Comparison of ENCODE assay signal across 19 cellular contexts in genomic region chr3:115633467-115633866, GRCh38.
DNase-seq lines count a peak whose midpoint lies in the region; ATAC-seq and TF ChIP-seq lines count a peak whose summit lies in the region.
"Had no signal": no experiment of that assay in that cellular context is flagged by ENCODE, and none has a peak within 500 bp of the region (broad histone marks: within the 10 kb centered on the region; RNA-seq: fewer than 3 reads in every experiment).

No MANE protein-coding gene starts in this region.

- H3K27me3 ChIP-seq in OCI-LY3 (ENCODE audit: low read depth, low read length), result no peaks in the 10 kb centered on the region

- H3K4me2 ChIP-seq in OCI-LY3 (ENCODE audit: low read length), result peak overlapping the region; percentile 50

- H3K36me3 ChIP-seq in OCI-LY3 (replicated peaks; ENCODE audit: low read depth, low read length), result no peaks in the 10 kb centered on the region

- no peaks in the 10 kb centered on the region for H4K20me1 ChIP-seq in OCI-LY3 (ENCODE audit: insufficient read depth, low read length)

- ATAC-seq in GM18498 (IDR thresholded peaks at IDR 0.05; ENCODE audit: unreplicated experiment), result peak; percentile 74
- ATAC-seq in GM19452 (IDR thresholded peaks at IDR 0.05; ENCODE audit: unreplicated experiment), result peak; percentile 60
- peak; percentile 62 for ATAC-seq in HG02938 (IDR thresholded peaks at IDR 0.05; ENCODE audit: unreplicated experiment)
- ATAC-seq: HCT116 had no signal

- no peak overlapping the region for H2AFZ ChIP-seq in OCI-LY3 (ENCODE audit: low read depth, low read length)

- no peaks in the 10 kb centered on the region for H3K9me3 ChIP-seq in OCI-LY3 (ENCODE audit: insufficient read depth, low read length)

- H3K27ac ChIP-seq in OCI-LY3 (ENCODE audit: low read length), result no peak overlapping the region

- no peak for TF ChIP-seq CTCF in OCI-LY3 (IDR thresholded peaks at IDR 0.05; ENCODE audit: low read depth, low read length)

- no peak overlapping the region for H3K4me3 ChIP-seq in OCI-LY3 (ENCODE audit: low read length)

- H3K9ac ChIP-seq in OCI-LY3 (ENCODE audit: low read length), result no peak overlapping the region

- H3K79me2 ChIP-seq in OCI-LY3 (ENCODE audit: low read length), result no peaks in the 10 kb centered on the region

- peaks cover 24% of the 10 kb centered on the region for H3K4me1 ChIP-seq in OCI-LY3 (ENCODE audit: low read length)

- DNase-seq in RKO (ENCODE audit: low spot score) (no peak), NCI-H1436 treated with DMSO at 0.1 percent for 48 hours (lab: John Stamatoyannopoulos, UW) (no peak), NCI-H1417 (lab: John Stamatoyannopoulos, UW) (no peak)
- no peak for DNase-seq in activated CD4-positive, alpha-beta T cell treated with anti-CD3 and anti-CD28 coated beads for 1 hour
- DNase-seq: 8988T, DMS79 treated with DMSO at 0.1 percent for 48 hours, GOT3, Karpas-422, NCI-H1048, NCI-H146, NCI-H2081 treated with DMSO at 0.1 percent for 48 hours, NCI-H446 treated with DMSO at 0.1 percent for 48 hours, OCI-M1, SHP77 treated with DMSO at 0.1 percent for 48 hours had no signal
